14 cellular contexts compared by ENCODE assay signal in genomic region chr9:23769307-23769935, GRCh38. TPM values are rescaled to one million over a fixed set of nuclear protein-coding genes. Genes with fewer than 3 reads are reported as not detected.
DNase-seq lines count a peak whose midpoint lies in the region; ATAC-seq, FAIRE-seq and TF ChIP-seq lines count a peak whose summit lies in the region.
"Had no signal": no experiment of that assay in that cellular context is flagged by ENCODE, and none has a peak within 500 bp of the region (broad histone marks: within the 10 kb centered on the region; RNA-seq: fewer than 3 reads in every experiment).

No MANE protein-coding gene starts in this region.

- in situ Hi-C loops in gastrocnemius medialis (cut with MboI; ENCODE audit: low sequenced_read_pairs in 4 of 4) = loop anchor here in 1 of 4 donors (25.0 kb wide), 1 partner anchor 93 kb away; no protein-coding TSS in a partner anchor

- H3K4me3 ChIP-seq in gastrocnemius medialis = no peak overlapping the region
- H3K4me3 ChIP-seq: skin epidermis, suprapubic skin had no signal

- no peaks in the 10 kb centered on the region for H3K36me3 ChIP-seq in gastrocnemius medialis
- H3K36me3 ChIP-seq: suprapubic skin had no signal

- DNase-seq in HS-5 (ENCODE audit: low read depth) (peak; percentile 42), amniotic stem cell (lab: John Stamatoyannopoulos, UW) (peak; percentile 85), iris pigment epithelial cell (ENCODE audit: low read depth) (peak; percentile 17), urothelium cell line (ENCODE audit: low spot score) (peak; percentile 56), gastrocnemius medialis (no peak)
- DNase-seq: activated naive CD4-positive, alpha-beta T cell treated with anti-CD3 and anti-CD28 coated beads for 36 hours; COR-L47; naive thymus-derived CD4-positive, alpha-beta T cell; NCI-H2227 treated with DMSO at 0.1 percent for 48 hours had no signal

- H3K27ac ChIP-seq in gastrocnemius medialis = no peak overlapping the region
- H3K27ac ChIP-seq: suprapubic skin had no signal

- no peaks in the 10 kb centered on the region for H3K27me3 ChIP-seq in gastrocnemius medialis
- H3K27me3 ChIP-seq: suprapubic skin had no signal

- no peak for TF ChIP-seq POLR2A in gastrocnemius medialis (IDR thresholded peaks at IDR 0.05)

- no peaks in the 10 kb centered on the region for H3K9me3 ChIP-seq in gastrocnemius medialis
- H3K9me3 ChIP-seq: suprapubic skin had no signal

- ATAC-seq in HG02885 (IDR thresholded peaks at IDR 0.05; ENCODE audit: poor library complexity, unreplicated experiment) (no peak), HG02759 (IDR thresholded peaks at IDR 0.05; ENCODE audit: unreplicated experiment) (no peak), gastrocnemius medialis (no peak)
- ATAC-seq: naive thymus-derived CD4-positive, alpha-beta T cell had no signal

- no peak for TF ChIP-seq CTCF in gastrocnemius medialis (IDR thresholded peaks at IDR 0.05 in 4 of 5, conservative IDR thresholded peaks at IDR 0.05 in 1 of 5)

- no peak for FAIRE-seq in urothelium cell line (lab: Jason Lieb, UNC)

- no peaks in the 10 kb centered on the region for H3K4me1 ChIP-seq in gastrocnemius medialis
- H3K4me1 ChIP-seq: suprapubic skin had no signal

- intact Hi-C loops in gastrocnemius medialis (cut with DNase I; ENCODE audit: low total_unique reads) = no loop called here

RNA-seq across cellular contexts. Expression of gene ELAVL2, which starts 56.6 kb away (rescaled TPM):
- total RNA-seq in gastrocnemius medialis = not detected
- total RNA-seq: activated naive CD4-positive, alpha-beta T cell treated with anti-CD3 and anti-CD28 coated beads for 36 hours; fibroblast of villous mesenchyme; naive thymus-derived CD4-positive, alpha-beta T cell had no signal

Comparison
In these comparisons a context has a peak if more than half of its experiments do, and no peak if none do; other contexts are left out.
1. DNase-seq: peak in HS-5 (single experiment), amniotic stem cell (single experiment), iris pigment epithelial cell (single experiment) and urothelium cell line (single experiment); none in gastrocnemius medialis (0 of 2).